Comparison of ENCODE assay signal across 8 cellular contexts in the genomic region with DNA sequence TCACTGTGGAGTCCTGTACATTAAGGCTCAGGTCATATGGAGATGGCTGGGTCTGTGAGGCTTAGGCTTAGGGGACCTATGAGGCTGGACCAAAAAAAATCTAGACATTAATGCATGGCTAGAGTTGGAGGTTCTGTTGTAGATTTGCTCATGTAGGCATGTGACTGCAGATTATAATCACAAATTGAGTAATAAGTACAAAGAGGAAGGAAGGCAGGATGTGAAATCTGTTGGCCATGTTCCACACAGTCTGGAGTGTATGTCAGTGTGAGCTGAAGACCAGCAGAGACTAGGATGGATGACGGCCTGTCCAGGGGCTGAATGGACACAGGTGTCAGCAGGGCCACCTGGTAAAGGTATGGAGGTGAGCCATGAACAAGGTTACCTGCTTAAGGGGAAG. TPM values are rescaled to one million over a fixed set of nuclear protein-coding genes. Genes with fewer than 3 reads are reported as not detected.
DNase-seq lines count a peak whose midpoint lies in the region; ATAC-seq, FAIRE-seq and TF ChIP-seq lines count a peak whose summit lies in the region.

A gene with protein sequence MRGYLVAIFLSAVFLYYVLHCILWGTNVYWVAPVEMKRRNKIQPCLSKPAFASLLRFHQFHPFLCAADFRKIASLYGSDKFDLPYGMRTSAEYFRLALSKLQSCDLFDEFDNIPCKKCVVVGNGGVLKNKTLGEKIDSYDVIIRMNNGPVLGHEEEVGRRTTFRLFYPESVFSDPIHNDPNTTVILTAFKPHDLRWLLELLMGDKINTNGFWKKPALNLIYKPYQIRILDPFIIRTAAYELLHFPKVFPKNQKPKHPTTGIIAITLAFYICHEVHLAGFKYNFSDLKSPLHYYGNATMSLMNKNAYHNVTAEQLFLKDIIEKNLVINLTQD (plus strand): TSS at position 265 of the 400 bp plus-strand sequence. CDS start 5,101 bp downstream, outside the sequence.

- intact Hi-C loops in transverse colon (cut with DNase I; ENCODE audit: low total_unique reads): no loop called here
- intact Hi-C loops in CD4-positive, alpha-beta T cell (cut with DNase I, micrococcal nuclease): no loop called here

- H4K5ac ChIP-seq in H9 (ENCODE audit: insufficient read length, low read depth, low read length): no peak within 1 kb of the TSS

- H3K79me2 ChIP-seq in H9 (ENCODE audit: insufficient read depth, low read length) (no peaks in the 10 kb centered on the region), keratinocyte (ENCODE audit: control insufficient read depth, insufficient read depth, low read length) (no peaks in the 10 kb centered on the region)

- TF ChIP-seq POLR2A in transverse colon (IDR thresholded peaks at IDR 0.05): no peak

- H3K4me3 ChIP-seq in keratinocyte (ENCODE audit: control insufficient read depth in 2 of 3, extremely low read depth in 1 of 3, insufficient read depth in 2 of 3, low read depth in 1 of 3, low read length in 3 of 3): no peak within 1 kb of the TSS
- peak within 1 kb of the TSS in 1 of 4 donors; percentile 2 for H3K4me3 ChIP-seq in transverse colon

- no peaks in the 10 kb centered on the region for H3K36me3 Mint-ChIP-seq in H9 (ENCODE audit: insufficient read depth in 1 of 3, low read depth in 3 of 3)
- H3K36me3 Mint-ChIP-seq in CD4-positive, alpha-beta T cell (ENCODE audit: low read depth): no peaks in the 10 kb centered on the region

- CTCF ChIA-PET in CD4-positive, alpha-beta T cell (lab: Charles Lee): no interaction called here

- H3K4me3 Mint-ChIP-seq in H9: no peak within 1 kb of the TSS
- no peak within 1 kb of the TSS for H3K4me3 Mint-ChIP-seq in CD4-positive, alpha-beta T cell

- no peak within 1 kb of the TSS for H2AK5ac ChIP-seq in H9 (ENCODE audit: insufficient read length, low read length)

- no peak within 1 kb of the TSS for H3K18ac ChIP-seq in H9 (ENCODE audit: insufficient read length, low read depth, low read length)

- FAIRE-seq in keratinocyte (lab: Jason Lieb, UNC): peak; percentile 56

- no peak within 1 kb of the TSS for H3K23ac ChIP-seq in H9 (ENCODE audit: insufficient read length, low read depth, low read length)

- POLR2A ChIA-PET in CD4-positive, alpha-beta T cell (lab: Charles Lee): no interaction called here

- in situ Hi-C loops in transverse colon (cut with MboI; ENCODE audit: low pct_ligation_motif_present in 1 of 4, low pct_unique_long_range_greater_than_20kb in 1 of 4, low sequenced_read_pairs in 3 of 4): no loop called here

- H3K9me3 ChIP-seq in H9 (ENCODE audit: control insufficient read depth, low read depth, low read length) (no peaks in the 10 kb centered on the region), keratinocyte (ENCODE audit: control insufficient read depth, low read depth, low read length) (no peaks in the 10 kb centered on the region), transverse colon (no peaks in the 10 kb centered on the region)
- no peaks in the 10 kb centered on the region for H3K9me3 ChIP-seq in CD4-positive, alpha-beta T cell (ENCODE audit: control insufficient read depth, low read length)

- no peak for DNase-seq in H9
- peak; percentile 93 for DNase-seq in SKM-1 treated with dmso at 0.1 percent for 144 hours (lab: John Stamatoyannopoulos, UW; ENCODE audit: unreplicated experiment)
- no peak for DNase-seq in keratinocyte (ENCODE audit: low read depth, low spot score)
- DNase-seq in transverse colon: peak; percentile 17
- DNase-seq in NCI-H1105 (lab: John Stamatoyannopoulos, UW): no peak
- DNase-seq in CD4-positive, alpha-beta T cell: no peak
- no peak for DNase-seq in activated CD4-positive, CD25-positive, alpha-beta regulatory T cell (lab: John Stamatoyannopoulos, UW)
- DNase-seq in stimulated activated CD4-positive, alpha-beta T cell treated with anti-CD3 and anti-CD28 coated beads, Interleukin-15, amount 100 ng/mL, for 24 hours: no peak

- H2BK20ac ChIP-seq in H9 (ENCODE audit: low read depth, low read length, poor library complexity, severe bottlenecking): no peak within 1 kb of the TSS

- H2BK5ac ChIP-seq in H9 (ENCODE audit: insufficient read length, low read length): no peak within 1 kb of the TSS

- no peak within 1 kb of the TSS for H3K4me2 ChIP-seq in H9 (ENCODE audit: insufficient read depth, insufficient read length, low read length)
- no peak within 1 kb of the TSS for H3K4me2 ChIP-seq in keratinocyte (ENCODE audit: control insufficient read depth, extremely low read depth, insufficient read depth, low read depth, low read length)

- no peak within 1 kb of the TSS for H2BK15ac ChIP-seq in H9 (ENCODE audit: low read depth, low read length)

- TF ChIP-seq EP300 in transverse colon (IDR thresholded peaks at IDR 0.05; ENCODE audit: low read depth): no peak

- peaks cover 22 to 44% of the 10 kb centered on the region in 2 experiments for H3K4me1 Mint-ChIP-seq in H9
- H3K4me1 Mint-ChIP-seq in CD4-positive, alpha-beta T cell (ENCODE audit: low read depth): peaks cover 4% of the 10 kb centered on the region

- TF ChIP-seq CTCF in H9 (conservative IDR thresholded peaks at IDR 0.05) (no peak), keratinocyte (optimal IDR thresholded peaks at IDR 0.05 in 1 of 3, IDR thresholded peaks at IDR 0.05 in 1 of 3, conservative IDR thresholded peaks at IDR 0.05 in 1 of 3; ENCODE audit: extremely low read depth in 1 of 3, insufficient read depth in 2 of 3, low read length in 3 of 3) (no peak), transverse colon (IDR thresholded peaks at IDR 0.05) (no peak)
- TF ChIP-seq CTCF in CD4-positive, alpha-beta T cell (IDR thresholded peaks at IDR 0.05): no peak

- no peak within 1 kb of the TSS for H3K56ac ChIP-seq in H9 (ENCODE audit: insufficient read length, low read depth, low read length)

- dilution Hi-C loops in keratinocyte (cut with MboI; ENCODE audit: extremely low pct_ligation_motif_present, low sequenced_read_pairs): no loop called here

- H2BK12ac ChIP-seq in H9 (ENCODE audit: insufficient read length, low read depth, low read length): no peak within 1 kb of the TSS

- no peak within 1 kb of the TSS for H3T11ph ChIP-seq in H9 (ENCODE audit: low read length)

- H3K23me2 ChIP-seq in H9 (ENCODE audit: insufficient read length, low read depth, low read length, poor library complexity, severe bottlenecking): no peaks in the 10 kb centered on the region

- no peaks in the 10 kb centered on the region for H3K9me3 Mint-ChIP-seq in H9
- no peaks in the 10 kb centered on the region for H3K9me3 Mint-ChIP-seq in CD4-positive, alpha-beta T cell

- no peaks in the 10 kb centered on the region for H3K27me3 Mint-ChIP-seq in H9 (ENCODE audit: low read depth)
- peaks cover 21% of the 10 kb centered on the region for H3K27me3 Mint-ChIP-seq in CD4-positive, alpha-beta T cell

- peak within 1 kb of the TSS; percentile 19 to 60 (median 37); a peak in 3 of 7 replicates for H3K27ac Mint-ChIP-seq in H9
- H3K27ac Mint-ChIP-seq in CD4-positive, alpha-beta T cell: no peak within 1 kb of the TSS

- H4K91ac ChIP-seq in H9 (ENCODE audit: insufficient read length, low read depth, low read length): no peak within 1 kb of the TSS

- no peaks in the 10 kb centered on the region for H4K20me1 ChIP-seq in H9 (ENCODE audit: control insufficient read depth, insufficient read depth, insufficient read length)
- H4K20me1 ChIP-seq in keratinocyte (ENCODE audit: control insufficient read depth, extremely low read depth, insufficient read depth, low read length): no peaks in the 10 kb centered on the region

- no peak within 1 kb of the TSS for H3K14ac ChIP-seq in H9 (ENCODE audit: insufficient read depth, low read length)

- H2AFZ ChIP-seq in H9 (ENCODE audit: low read length) (no peak within 1 kb of the TSS), keratinocyte (ENCODE audit: control insufficient read depth, low read length) (no peak within 1 kb of the TSS)

- no peaks in the 10 kb centered on the region for H3K4me1 ChIP-seq in H9 (ENCODE audit: insufficient read depth, low read length)
- H3K4me1 ChIP-seq in keratinocyte (ENCODE audit: control insufficient read depth, extremely low read depth, insufficient read depth, low read length): peaks cover 5% of the 10 kb centered on the region
- peaks cover 0 to 5% (median 0%) of the 10 kb centered on the region in 4 donors for H3K4me1 ChIP-seq in transverse colon

- ATAC-seq in CD4-positive, alpha-beta T cell (ENCODE audit: poor library complexity): no peak

- H2BK120ac ChIP-seq in H9 (ENCODE audit: low read depth, low read length, poor library complexity, severe bottlenecking): no peak within 1 kb of the TSS

- no peaks in the 10 kb centered on the region for H3K79me1 ChIP-seq in H9 (ENCODE audit: insufficient read depth, low read depth, low read length, poor library complexity, severe bottlenecking)

- H3K9me1 ChIP-seq in keratinocyte (ENCODE audit: control insufficient read depth, extremely low read depth, insufficient read depth, low read length): no peaks in the 10 kb centered on the region

- H3K27me3 ChIP-seq in H9 (ENCODE audit: insufficient read depth, low read length): no peaks in the 10 kb centered on the region
- no peaks in the 10 kb centered on the region for H3K27me3 ChIP-seq in keratinocyte (ENCODE audit: control insufficient read depth, extremely low read depth, insufficient read depth, low read length)
- no peaks in the 10 kb centered on the region for H3K27me3 ChIP-seq in transverse colon
- no peaks in the 10 kb centered on the region for H3K27me3 ChIP-seq in CD4-positive, alpha-beta T cell (ENCODE audit: control insufficient read depth, insufficient read depth, low read length)

- H3K4ac ChIP-seq in H9 (ENCODE audit: low read depth, low read length): no peak within 1 kb of the TSS

- WGBS in H9 (ENCODE audit: extremely low coverage, insufficient read length, low lambda C conversion rate): no CpG with 5 or more reads among the region's 1 CpG
- 67% methylated on average over 1 of the region's 1 CpG; no CpG with 5 or more reads in 1 of the 2 donors for WGBS in transverse colon (ENCODE audit: low coverage in 1 of 2), 2 donors

- no peak within 1 kb of the TSS for H4K8ac ChIP-seq in H9 (replicated peaks; ENCODE audit: insufficient read length, low read depth, low read length)

- no peak within 1 kb of the TSS for H3K27ac ChIP-seq in H9 (ENCODE audit: insufficient read length, low read depth, low read length)
- no peak within 1 kb of the TSS for H3K27ac ChIP-seq in keratinocyte (ENCODE audit: control insufficient read depth, insufficient read depth, low read length)
- peak within 1 kb of the TSS; percentile 16 to 35 (median 32) for H3K27ac ChIP-seq in transverse colon
- no peak within 1 kb of the TSS for H3K27ac ChIP-seq in CD4-positive, alpha-beta T cell (ENCODE audit: low read depth, low read length)

- H3K9ac ChIP-seq in H9 (ENCODE audit: extremely low read depth, insufficient read length, low read length) (no peak within 1 kb of the TSS), keratinocyte (ENCODE audit: control insufficient read depth, extremely low read depth, insufficient read depth, low read length) (no peak within 1 kb of the TSS)

- H3K36me3 ChIP-seq in keratinocyte (ENCODE audit: control insufficient read depth in 2 of 2, extremely low read depth in 1 of 2, insufficient read depth in 2 of 2, low read length in 2 of 2): no peaks in the 10 kb centered on the region
- H3K36me3 ChIP-seq in transverse colon: no peaks in the 10 kb centered on the region

RNA-seq across cellular contexts. Expression of the gene that starts here (rescaled TPM):
- total RNA-seq in H9 (2021): 4.7 and 6.4 TPM in 2 replicates
- polyA plus RNA-seq in keratinocyte: 1.8 to 5.3 TPM (median 4.0 TPM) in 3 replicates
- 14.4 TPM for polyA plus RNA-seq in keratinocyte (2011; ENCODE audit: low read depth)
- 1.2 and 2.7 TPM in 2 replicates for polyA plus RNA-seq in keratinocyte (2011; cell fraction: cytosol; rRNA removed)
- polyA plus RNA-seq in keratinocyte (2011; cell fraction: nucleus; rRNA removed): 4.3 and 5.2 TPM in 2 replicates
- 2.4 and 8.6 TPM in 2 replicates for polyA plus RNA-seq in keratinocyte (2012; ENCODE audit: low replicate concordance)
- 0.56 to 4.3 TPM (median 1.5 TPM) in 3 replicates for polyA minus RNA-seq in keratinocyte
- polyA minus RNA-seq in keratinocyte (2011; cell fraction: cytosol; rRNA and poly(A)+ RNA removed): 5.2 TPM
- 3.1 and 5.4 TPM in 2 replicates for polyA minus RNA-seq in keratinocyte (2011; cell fraction: nucleus; rRNA and poly(A)+ RNA removed)
- total RNA-seq in transverse colon: 1 to 10 TPM; 2.2 to 9.7 (median 2.6) TPM
- total RNA-seq in CD4-positive, alpha-beta T cell: under 1 TPM; 0.44 to 0.45 TPM

Comparison
In these comparisons a context has a peak if more than half of its experiments do, and no peak if none do; other contexts are left out.
1. DNase-seq: peak in SKM-1 treated with dmso at 0.1 percent for 144 hours (single experiment) and transverse colon (single experiment); none in H9 (single experiment), keratinocyte (single experiment), NCI-H1105 (single experiment), CD4-positive, alpha-beta T cell (0 of 10), activated CD4-positive, CD25-positive, alpha-beta regulatory T cell (0 of 4) and stimulated activated CD4-positive, alpha-beta T cell treated with anti-CD3 and anti-CD28 coated beads, Interleukin-15, amount 100 ng/mL, for 24 hours (single experiment).
2. H3K27ac ChIP-seq: peak in transverse colon (4 of 4); none in H9 (single experiment), keratinocyte (single experiment) and CD4-positive, alpha-beta T cell (single experiment).